ENCODE assay signal across 11 cellular contexts in genomic region chr20:38723982-38724602, GRCh38. TPM values are rescaled to one million over a fixed set of nuclear protein-coding genes. Genes with fewer than 3 reads are reported as not detected.
DNase-seq lines count a peak whose midpoint lies in the region; ATAC-seq and TF ChIP-seq lines count a peak whose summit lies in the region.
"Had no signal": no experiment of that assay in that cellular context is flagged by ENCODE, and none has a peak within 500 bp of the region (broad histone marks: within the 10 kb centered on the region; RNA-seq: fewer than 3 reads in every experiment).

A gene with protein sequence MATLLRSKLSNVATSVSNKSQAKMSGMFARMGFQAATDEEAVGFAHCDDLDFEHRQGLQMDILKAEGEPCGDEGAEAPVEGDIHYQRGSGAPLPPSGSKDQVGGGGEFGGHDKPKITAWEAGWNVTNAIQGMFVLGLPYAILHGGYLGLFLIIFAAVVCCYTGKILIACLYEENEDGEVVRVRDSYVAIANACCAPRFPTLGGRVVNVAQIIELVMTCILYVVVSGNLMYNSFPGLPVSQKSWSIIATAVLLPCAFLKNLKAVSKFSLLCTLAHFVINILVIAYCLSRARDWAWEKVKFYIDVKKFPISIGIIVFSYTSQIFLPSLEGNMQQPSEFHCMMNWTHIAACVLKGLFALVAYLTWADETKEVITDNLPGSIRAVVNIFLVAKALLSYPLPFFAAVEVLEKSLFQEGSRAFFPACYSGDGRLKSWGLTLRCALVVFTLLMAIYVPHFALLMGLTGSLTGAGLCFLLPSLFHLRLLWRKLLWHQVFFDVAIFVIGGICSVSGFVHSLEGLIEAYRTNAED (plus strand): TSS chr20:38724486. CDS start chr20:38724725, 239 bp downstream.

- no peak within 1 kb of the TSS for H4K8ac ChIP-seq in mesendoderm (ENCODE audit: low read depth, low read length)
- no peak within 1 kb of the TSS for H4K8ac ChIP-seq in trophoblast cell (ENCODE audit: low read depth, low read length)

- peaks cover 0 to 7% (median 0%) of the 10 kb centered on the region in 7 donors for H3K9me3 Mint-ChIP-seq in CD4-positive, CD25-positive, alpha-beta regulatory T cell
- peaks cover 7% of the 10 kb centered on the region for H3K9me3 Mint-ChIP-seq in GM23338
- no peaks in the 10 kb centered on the region for H3K9me3 Mint-ChIP-seq in activated naive CD4-positive, alpha-beta T cell treated with anti-CD3 and anti-CD28 coated beads for 36 hours

- CTCF ChIA-PET in activated naive CD4-positive, alpha-beta T cell treated with anti-CD3 and anti-CD28 coated beads for 36 hours (lab: Charles Lee): interaction anchor here (0.7 to 3.1 kb wide), 6 partner anchors 8 to 205 kb away, joined by 3 to 22 read pairs (median 6); no protein-coding TSS in a partner anchor

- H3K79me2 ChIP-seq in GM23338 (replicated peaks; ENCODE audit: insufficient read depth): no peaks in the 10 kb centered on the region
- H3K79me2 ChIP-seq in mesendoderm (ENCODE audit: control insufficient read depth, insufficient read depth, low read length): no peaks in the 10 kb centered on the region
- no peaks in the 10 kb centered on the region for H3K79me2 ChIP-seq in trophoblast cell (ENCODE audit: control insufficient read depth, insufficient read depth, low read length, poor library complexity)

- no peak within 1 kb of the TSS for H2AK5ac ChIP-seq in mesendoderm (ENCODE audit: low read length)
- no peak within 1 kb of the TSS for H2AK5ac ChIP-seq in trophoblast cell (ENCODE audit: low read length)

- no peak for DNase-seq in CD4-positive, CD25-positive, alpha-beta regulatory T cell
- DNase-seq in GM23338 (ENCODE audit: low spot score): peak; percentile 80
- DNase-seq in activated naive CD4-positive, alpha-beta T cell treated with anti-CD3 and anti-CD28 coated beads for 36 hours: peak; percentile 13
- peak; percentile 21 for DNase-seq in mesendoderm
- no peak for DNase-seq in globus pallidus (ENCODE audit: low spot score)
- DNase-seq in trophoblast cell: no peak
- DNase-seq in GOT3 (lab: John Stamatoyannopoulos, UW): no peak
- DNase-seq: adrenal gland had no signal

- no peak within 1 kb of the TSS for H3K14ac ChIP-seq in trophoblast cell (ENCODE audit: low read length)

- peak within 1 kb of the TSS; percentile 95 for H3K23ac ChIP-seq in mesendoderm (ENCODE audit: low read length)
- H3K23ac ChIP-seq in trophoblast cell (ENCODE audit: low read length): no peak within 1 kb of the TSS

- peaks cover 52% of the 10 kb centered on the region for H3K4me1 ChIP-seq in CD4-positive, CD25-positive, alpha-beta regulatory T cell (ENCODE audit: control insufficient read depth, insufficient read depth, low read length, poor library complexity, severe bottlenecking)
- H3K4me1 ChIP-seq in GM23338 (ENCODE audit: insufficient read depth): peaks cover 34% of the 10 kb centered on the region
- peaks cover 2% of the 10 kb centered on the region for H3K4me1 ChIP-seq in mesendoderm (ENCODE audit: control insufficient read depth, low read depth, low read length)
- peaks cover 3 to 5% of the 10 kb centered on the region in 2 experiments for H3K4me1 ChIP-seq in trophoblast cell (ENCODE audit: control insufficient read depth in 1 of 2, insufficient read depth in 2 of 2, low read length in 2 of 2)
- H3K4me1 ChIP-seq: adrenal gland, SJSA1 had no signal

- no peak within 1 kb of the TSS for H4K91ac ChIP-seq in trophoblast cell (ENCODE audit: low read depth, low read length)

- peaks cover 12% of the 10 kb centered on the region for H3F3A ChIP-seq in GM23338 (replicated peaks; ENCODE audit: low read depth)

- H4K20me1 ChIP-seq in GM23338 (replicated peaks; ENCODE audit: insufficient read depth): peaks cover 5% of the 10 kb centered on the region; the same call in 1 of the 2 replicates

- H3K27ac ChIP-seq in CD4-positive, CD25-positive, alpha-beta regulatory T cell (ENCODE audit: insufficient read depth, low read length, poor library complexity, severe bottlenecking): no peak within 1 kb of the TSS
- H3K27ac ChIP-seq in GM23338 (ENCODE audit: low read depth): no peak within 1 kb of the TSS
- H3K27ac ChIP-seq in mesendoderm (ENCODE audit: low read depth, low read length): no peak within 1 kb of the TSS
- no peak within 1 kb of the TSS for H3K27ac ChIP-seq in trophoblast cell (ENCODE audit: low read depth, low read length)
- H3K27ac ChIP-seq: adrenal gland, gastroesophageal sphincter, SJSA1 had no signal

- intact Hi-C loops in activated naive CD4-positive, alpha-beta T cell treated with anti-CD3 and anti-CD28 coated beads for 36 hours (cut with micrococcal nuclease): no loop called here

- ATAC-seq in CD4-positive, CD25-positive, alpha-beta regulatory T cell (ENCODE audit: low read depth in 2 of 2): no peak
- ATAC-seq in GM23338: peak; percentile 0; the same call in 2 of the 3 replicates
- no peak for ATAC-seq in GM21528 (IDR thresholded peaks at IDR 0.05; ENCODE audit: low FRiP score, unreplicated experiment)
- ATAC-seq: gastroesophageal sphincter had no signal

- H3K4me3 Mint-ChIP-seq in CD4-positive, CD25-positive, alpha-beta regulatory T cell: peak within 1 kb of the TSS in 3 of 4 donors; percentile 57 to 69 (median 64)
- peak within 1 kb of the TSS; percentile 71 for H3K4me3 Mint-ChIP-seq in GM23338
- peak within 1 kb of the TSS; percentile 30 for H3K4me3 Mint-ChIP-seq in activated naive CD4-positive, alpha-beta T cell treated with anti-CD3 and anti-CD28 coated beads for 36 hours

- H3K36me3 ChIP-seq in CD4-positive, CD25-positive, alpha-beta regulatory T cell (ENCODE audit: control insufficient read depth, insufficient read depth, low read length): no peaks in the 10 kb centered on the region
- H3K36me3 ChIP-seq in GM23338 (ENCODE audit: insufficient read depth): no peaks in the 10 kb centered on the region
- no peaks in the 10 kb centered on the region for H3K36me3 ChIP-seq in mesendoderm (ENCODE audit: control insufficient read depth, insufficient read depth, low read length)
- H3K36me3 ChIP-seq in trophoblast cell (ENCODE audit: control insufficient read depth in 1 of 2, insufficient read depth in 2 of 2, low read length in 2 of 2): no peaks in the 10 kb centered on the region
- H3K36me3 ChIP-seq: adrenal gland, gastroesophageal sphincter, SJSA1 had no signal

- H3K56ac ChIP-seq in mesendoderm (ENCODE audit: low read length): no peak within 1 kb of the TSS

- peak within 1 kb of the TSS in 1 of 3 donors; percentile 75 for H3K27ac Mint-ChIP-seq in CD4-positive, CD25-positive, alpha-beta regulatory T cell
- no peak within 1 kb of the TSS for H3K27ac Mint-ChIP-seq in GM23338
- H3K27ac Mint-ChIP-seq in activated naive CD4-positive, alpha-beta T cell treated with anti-CD3 and anti-CD28 coated beads for 36 hours: no peak within 1 kb of the TSS

- peak within 1 kb of the TSS; percentile 32 for H3K4me3 ChIP-seq in CD4-positive, CD25-positive, alpha-beta regulatory T cell (ENCODE audit: low read depth, low read length)
- H3K4me3 ChIP-seq in GM23338 (peak within 1 kb of the TSS; percentile 61), mesendoderm (ENCODE audit: low read length) (no peak within 1 kb of the TSS), trophoblast cell (ENCODE audit: low read depth, low read length) (no peak within 1 kb of the TSS)
- H3K4me3 ChIP-seq: adrenal gland, gastroesophageal sphincter, SJSA1 had no signal

- H4K5ac ChIP-seq in mesendoderm (ENCODE audit: low read length): no peak within 1 kb of the TSS

- peak within 1 kb of the TSS; percentile 83 for H3K4me2 ChIP-seq in GM23338
- peak within 1 kb of the TSS; percentile 38 for H3K4me2 ChIP-seq in mesendoderm (ENCODE audit: low read length)
- H3K4me2 ChIP-seq in trophoblast cell (ENCODE audit: low read length): no peak within 1 kb of the TSS

- H2BK5ac ChIP-seq in mesendoderm (ENCODE audit: low read length) (no peak within 1 kb of the TSS), trophoblast cell (ENCODE audit: low read depth, low read length, poor library complexity) (no peak within 1 kb of the TSS)

- H4K12ac ChIP-seq in trophoblast cell (ENCODE audit: low read depth, low read length): no peak within 1 kb of the TSS

- peaks cover 3 to 53% (median 32%) of the 10 kb centered on the region in 4 donors for H3K4me1 Mint-ChIP-seq in CD4-positive, CD25-positive, alpha-beta regulatory T cell
- peaks cover 52% of the 10 kb centered on the region for H3K4me1 Mint-ChIP-seq in GM23338
- peaks cover 41% of the 10 kb centered on the region for H3K4me1 Mint-ChIP-seq in activated naive CD4-positive, alpha-beta T cell treated with anti-CD3 and anti-CD28 coated beads for 36 hours (ENCODE audit: low read depth)

- no peak for TF ChIP-seq CTCF in GM23338 (conservative IDR thresholded peaks at IDR 0.05; ENCODE audit: low read depth in 2 of 2)

- no peak within 1 kb of the TSS for H3K9ac ChIP-seq in mesendoderm (ENCODE audit: low read length)
- H3K9ac ChIP-seq in trophoblast cell (ENCODE audit: low read length): no peak within 1 kb of the TSS

- H3K4ac ChIP-seq in mesendoderm (ENCODE audit: low read depth, low read length) (no peak within 1 kb of the TSS), trophoblast cell (ENCODE audit: low read depth, low read length) (no peak within 1 kb of the TSS)

- H2BK15ac ChIP-seq in mesendoderm (replicated peaks; ENCODE audit: low read depth): no peak within 1 kb of the TSS

- H3K27me3 Mint-ChIP-seq in CD4-positive, CD25-positive, alpha-beta regulatory T cell: peaks cover 92% of the 10 kb centered on the region
- H3K27me3 Mint-ChIP-seq in GM23338 (ENCODE audit: insufficient read depth, low read depth, poor library complexity): peaks cover 93% of the 10 kb centered on the region
- peaks cover 84% of the 10 kb centered on the region for H3K27me3 Mint-ChIP-seq in activated naive CD4-positive, alpha-beta T cell treated with anti-CD3 and anti-CD28 coated beads for 36 hours (ENCODE audit: low read depth)

- H3K18ac ChIP-seq in mesendoderm (ENCODE audit: low read length) (no peak within 1 kb of the TSS), trophoblast cell (ENCODE audit: low read length) (no peak within 1 kb of the TSS)

- no peaks in the 10 kb centered on the region for H3K79me1 ChIP-seq in mesendoderm (ENCODE audit: low read length)
- H3K79me1 ChIP-seq in trophoblast cell (ENCODE audit: low read length): no peaks in the 10 kb centered on the region

- H2BK120ac ChIP-seq in mesendoderm (ENCODE audit: low read depth, low read length) (no peak within 1 kb of the TSS), trophoblast cell (ENCODE audit: insufficient read depth, low read length, poor library complexity) (no peak within 1 kb of the TSS)

- no peaks in the 10 kb centered on the region for H3K9me3 ChIP-seq in CD4-positive, CD25-positive, alpha-beta regulatory T cell (ENCODE audit: control insufficient read depth in 2 of 2, low read length in 2 of 2)
- peaks cover 14% of the 10 kb centered on the region for H3K9me3 ChIP-seq in trophoblast cell (ENCODE audit: insufficient read depth, low read depth, low read length)
- H3K9me3 ChIP-seq: adrenal gland had no signal

- no peak within 1 kb of the TSS for H2BK12ac ChIP-seq in trophoblast cell (ENCODE audit: low read length)

- H3K36me3 Mint-ChIP-seq in CD4-positive, CD25-positive, alpha-beta regulatory T cell: no peaks in the 10 kb centered on the region
- H3K36me3 Mint-ChIP-seq in GM23338 (ENCODE audit: low read depth): no peaks in the 10 kb centered on the region; the same call in 2 of the 3 replicates
- H3K36me3 Mint-ChIP-seq in activated naive CD4-positive, alpha-beta T cell treated with anti-CD3 and anti-CD28 coated beads for 36 hours (ENCODE audit: low read depth): no peaks in the 10 kb centered on the region

- peak within 1 kb of the TSS; percentile 99 for H2AFZ ChIP-seq in GM23338
- H2AFZ ChIP-seq in trophoblast cell (ENCODE audit: insufficient read depth, low read length, poor library complexity): no peak within 1 kb of the TSS

- no CpG with 5 or more reads among the region's 58 CpGs for WGBS in mesendoderm (ENCODE audit: extremely low coverage, insufficient coverage, low lambda C conversion rate)
- WGBS in trophoblast cell (ENCODE audit: extremely low coverage, insufficient coverage, insufficient read length): no CpG with 5 or more reads among the region's 58 CpGs

- H3K27me3 ChIP-seq in CD4-positive, CD25-positive, alpha-beta regulatory T cell (ENCODE audit: control insufficient read depth, insufficient read depth, low read length): peaks cover 38% of the 10 kb centered on the region
- peaks cover 100% of the 10 kb centered on the region for H3K27me3 ChIP-seq in GM23338 (ENCODE audit: insufficient read depth)
- peaks cover 82% of the 10 kb centered on the region for H3K27me3 ChIP-seq in mesendoderm (ENCODE audit: insufficient read depth, low read length, poor library complexity)
- H3K27me3 ChIP-seq in trophoblast cell (ENCODE audit: insufficient read depth, low read length): peaks cover 87% of the 10 kb centered on the region

- no peaks in the 10 kb centered on the region for H3K9me2 ChIP-seq in GM23338 (ENCODE audit: insufficient read depth)

RNA-seq across cellular contexts. Expression of the gene that starts here (rescaled TPM):
- total RNA-seq in CD4-positive, CD25-positive, alpha-beta regulatory T cell: not detected
- polyA plus RNA-seq in CD4-positive, CD25-positive, alpha-beta regulatory T cell: not detected
- total RNA-seq in GM23338 (2014; rRNA removed; shearing (Covaris generic)): 0.08 and 0.87 TPM in 2 replicates
- polyA plus RNA-seq in GM23338 (2016; fragmentation: Nextera tagmentation; extraction: Ambion mirVana): 0.09 TPM in 1 of 2 replicates, not detected in the other
- total RNA-seq in activated naive CD4-positive, alpha-beta T cell treated with anti-CD3 and anti-CD28 coated beads for 36 hours: not detected
- polyA plus RNA-seq in mesendoderm (2013, experiment 1 of 2): 0.10 TPM
- 0.11 TPM for polyA plus RNA-seq in mesendoderm (2013, experiment 2 of 2)
- polyA plus RNA-seq in trophoblast cell (2013): not detected in 2 replicates
- total RNA-seq: adrenal gland, gastroesophageal sphincter, SJSA1 had no signal

Comparison
In these comparisons a context has a peak if more than half of its experiments do, and no peak if none do; other contexts are left out.
1. Peak in DNase-seq, ATAC-seq, H3K4me3 ChIP-seq and H3K4me2 ChIP-seq in GM23338; RNA of the gene not detected or under 1 TPM.
2. Peak in DNase-seq in activated naive CD4-positive, alpha-beta T cell treated with anti-CD3 and anti-CD28 coated beads for 36 hours; RNA of the gene not detected or under 1 TPM.